Comparison of ENCODE assay signal across 31 cellular contexts in genomic region chr15:87756072-87756471, GRCh38.
DNase-seq lines count a peak whose midpoint lies in the region; ATAC-seq, FAIRE-seq and TF ChIP-seq lines count a peak whose summit lies in the region.
"Had no signal": no experiment of that assay in that cellular context is flagged by ENCODE, and none has a peak within 500 bp of the region (broad histone marks: within the 10 kb centered on the region; RNA-seq: fewer than 3 reads in every experiment).

No MANE protein-coding gene starts in this region.

- no peak for TF ChIP-seq RAD21 in K562 (CRISPR knock-in tag; conservative IDR thresholded peaks at IDR 0.05 in 1 of 2, IDR thresholded peaks at IDR 0.05 in 1 of 2)

- no peak overlapping the region for H3K9ac ChIP-seq in K562 (ENCODE audit: insufficient read depth in 1 of 2, low read depth in 2 of 2, low read length in 2 of 2)
- H3K9ac ChIP-seq: BLaER1; BLaER1 treated with 17β-estradiol and CSF1 and Interleukin-3, amounts not matched to agents 10 nM and 100 nM had no signal

- H3K4me3 ChIP-seq in K562 (no peak overlapping the region), uterus (no peak overlapping the region)
- H3K4me3 ChIP-seq: A549; BLaER1; BLaER1 treated with 17β-estradiol and CSF1 and Interleukin-3, amounts not matched to agents 10 nM and 100 nM had no signal

- BruUV-seq in K562 (replicated peaks; lab: Mats Ljungman, UMichigan) = no TSS peak

- WGBS in K562 (ENCODE audit: insufficient coverage, low coverage, missing lambda C conversion rate) = 8% methylated on average over 3 of the region's 3 CpGs

- H3K27ac ChIP-seq in K562 (ENCODE audit: extremely low read depth, low read depth, low read length) = no peak overlapping the region
- no peak overlapping the region for H3K27ac ChIP-seq in uterus
- H3K27ac ChIP-seq: 22Rv1; BLaER1; BLaER1 treated with 17β-estradiol and CSF1 and Interleukin-3, amounts not matched to agents 10 nM and 100 nM; C4-2B had no signal

- no peaks in the 10 kb centered on the region for H3K9me3 ChIP-seq in K562 (replicated peaks; ENCODE audit: control insufficient read depth, insufficient read depth, low read depth, low read length)
- H3K9me3 ChIP-seq in uterus = no peaks in the 10 kb centered on the region
- H3K9me3 ChIP-seq: A549, BE2C, BLaER1, Caco-2 had no signal

- H3K4me1 ChIP-seq in K562 (replicated peaks in 1 of 2; ENCODE audit: control insufficient read depth in 2 of 2, insufficient read depth in 2 of 2, low read length in 2 of 2) (peaks cover 3 to 18% of the 10 kb centered on the region in 2 experiments; a peak in 3 of 5 replicates), uterus (peaks cover 0 to 3% of the 10 kb centered on the region in 2 donors)
- H3K4me1 ChIP-seq: Caco-2 had no signal

- ATAC-seq in K562 = no peak
- ATAC-seq: A549; CD8-positive, alpha-beta T cell had no signal

- no peaks in the 10 kb centered on the region for H4K20me1 ChIP-seq in K562 (replicated peaks; ENCODE audit: control insufficient read depth, insufficient read depth, low read length)
- H4K20me1 ChIP-seq: BLaER1; BLaER1 treated with 17β-estradiol and CSF1 and Interleukin-3, amounts not matched to agents 10 nM and 100 nM had no signal

- peak overlapping the region; percentile 47 for H2AFZ ChIP-seq in K562 (ENCODE audit: low read depth, low read length)

- intact Hi-C loops in K562 (cut with micrococcal nuclease) = no loop called here
- intact Hi-C loops in uterus (cut with DNase I; ENCODE audit: low total_unique reads) = no loop called here

- no peak for TF ChIP-seq EP300 in K562 (IDR thresholded peaks at IDR 0.05; ENCODE audit: low read length)

- H3K27me3 ChIP-seq in K562 (ENCODE audit: control insufficient read depth in 2 of 2, insufficient read depth in 2 of 2, low read length in 2 of 2) (no peaks in the 10 kb centered on the region), uterus (no peaks in the 10 kb centered on the region)
- H3K27me3 ChIP-seq: BE2C, BLaER1 had no signal

- H3K4me2 ChIP-seq in K562 (ENCODE audit: insufficient read depth, low read length) = no peak overlapping the region
- H3K4me2 ChIP-seq: A549, BLaER1 had no signal

- in situ Hi-C loops in K562 (cut with MboI) = no loop called here

- DNase-seq in OCI-M1 (lab: John Stamatoyannopoulos, UW) (peak; percentile 5), K562 (ENCODE audit: extremely low read depth in 1 of 4, low spot score in 3 of 4) (no peak), uterus (no peak), UCSD-AML1 (lab: John Stamatoyannopoulos, UW; ENCODE audit: unreplicated experiment) (no peak)
- DNase-seq: 8988T; ACHN; AML-193; BE2C; C1 segment of cervical spinal cord; Caco-2; Calu3; CD4-positive, alpha-beta memory T cell; CD4-positive, alpha-beta T cell; CD4-positive, CD25-positive, alpha-beta regulatory T cell; CD8-positive, alpha-beta memory T cell; CD8-positive, alpha-beta T cell; COR-L47; DMS 273 treated with DMSO at 0.1 percent for 48 hours; DMS153; DMS53; DMS79; DMS79 treated with DMSO at 0.1 percent for 48 hours; DND-41; EL had no signal

- no peak for FAIRE-seq in K562 (lab: Jason Lieb, UNC)
- FAIRE-seq: A204.1, A549, D721Med had no signal

- no peaks in the 10 kb centered on the region for H3K9me1 ChIP-seq in K562 (ENCODE audit: control insufficient read depth, insufficient read depth, low read length)

- CTCF ChIA-PET in K562 (lab: Yijun Ruan, JAX; ENCODE audit: low intra/inter-chr PET ratio) = no interaction called here

- H3K36me3 ChIP-seq in K562 (ENCODE audit: control insufficient read depth, insufficient read depth, low read length) (no peaks in the 10 kb centered on the region), uterus (no peaks in the 10 kb centered on the region)
- H3K36me3 ChIP-seq: BE2C; BLaER1; BLaER1 treated with 17β-estradiol and CSF1 and Interleukin-3, amounts not matched to agents 10 nM and 100 nM had no signal

- POLR2A ChIA-PET in K562 (lab: Yijun Ruan, JAX) = no interaction called here

- H3K79me2 ChIP-seq in K562 (ENCODE audit: control insufficient read depth, insufficient read depth, low read length) = no peaks in the 10 kb centered on the region

- TF ChIP-seq POLR2A in K562 (conservative IDR thresholded peaks at IDR 0.05) (no peak), uterus (IDR thresholded peaks at IDR 0.05) (no peak)

- TF ChIP-seq CTCF in K562 (IDR thresholded peaks at IDR 0.05 in 2 of 3, conservative IDR thresholded peaks at IDR 0.05 in 1 of 3; ENCODE audit: insufficient read depth in 2 of 3, low read depth in 1 of 3, low read length in 3 of 3) (no peak), uterus (IDR thresholded peaks at IDR 0.05) (no peak)

TF ChIP-seq in K562, 482 proteins besides CTCF, POLR2A, EP300 and RAD21 (continues in another document):
- peak; percentile 56 for TF ChIP-seq NFE2 (IDR thresholded peaks at IDR 0.05; ENCODE audit: low read depth)
- 0 out of 2 replicates have a peak, but pooled peaks have one; percentile 7 for TF ChIP-seq MAFF (IDR thresholded peaks at IDR 0.05; ENCODE audit: low read length)
- 0 out of 2 replicates have a peak, but pooled peaks have one; percentile 11 for TF ChIP-seq MAFG (tag; conservative IDR thresholded peaks at IDR 0.05)
- TF ChIP-seq ZNF280B (CRISPR knock-in tag; IDR thresholded peaks at IDR 0.05) = no peak
- TF ChIP-seq ADNP (tag; IDR thresholded peaks at IDR 0.05) = no peak
- TF ChIP-seq ZNF766 (CRISPR knock-in tag; conservative IDR thresholded peaks at IDR 0.05) = no peak
- TF ChIP-seq RBM15 (IDR thresholded peaks at IDR 0.05; ENCODE audit: insufficient read depth, low read length) = no peak
- TF ChIP-seq KLF13 (tag; IDR thresholded peaks at IDR 0.05; ENCODE audit: borderline replicate concordance, low read depth) = no peak
- no peak for TF ChIP-seq ZBTB43 (CRISPR knock-in tag; IDR thresholded peaks at IDR 0.05)
- no peak for TF ChIP-seq CBX8 (IDR thresholded peaks at IDR 0.05; ENCODE audit: borderline replicate concordance, extremely low read depth, low read depth, low read length, poor library complexity, severe bottlenecking)
- no peak for TF ChIP-seq SFPQ (IDR thresholded peaks at IDR 0.05; ENCODE audit: low read depth, low read length)
- TF ChIP-seq RHOXF2B (CRISPR knock-in tag; conservative IDR thresholded peaks at IDR 0.05) = no peak
- no peak for TF ChIP-seq BACH1 (tag; IDR thresholded peaks at IDR 0.05)
- TF ChIP-seq ERF (CRISPR knock-in tag; IDR thresholded peaks at IDR 0.05) = no peak
- TF ChIP-seq SMC3 (conservative IDR thresholded peaks at IDR 0.05; ENCODE audit: insufficient read depth, low read depth, low read length) = no peak
- TF ChIP-seq TOE1 (IDR thresholded peaks at IDR 0.05; ENCODE audit: borderline replicate concordance) = peak; percentile 24; the same call in 1 of the 2 replicates
- no peak for TF ChIP-seq TOE1 (CRISPR knock-in tag; IDR thresholded peaks at IDR 0.05; ENCODE audit: borderline replicate concordance, low read depth)
- no peak for TF ChIP-seq BRF2 (IDR thresholded peaks at IDR 0.05; ENCODE audit: borderline replicate concordance, insufficient read depth, insufficient read length)
- TF ChIP-seq C11orf30 (IDR thresholded peaks at IDR 0.05; ENCODE audit: low read depth) = 0 out of 2 replicates have a peak, but pooled peaks have one; percentile 5
- no peak for TF ChIP-seq NCOA1 (IDR thresholded peaks at IDR 0.05; ENCODE audit: low read depth)
